ENCODE assay signal across 23 cellular contexts in the genomic region with DNA sequence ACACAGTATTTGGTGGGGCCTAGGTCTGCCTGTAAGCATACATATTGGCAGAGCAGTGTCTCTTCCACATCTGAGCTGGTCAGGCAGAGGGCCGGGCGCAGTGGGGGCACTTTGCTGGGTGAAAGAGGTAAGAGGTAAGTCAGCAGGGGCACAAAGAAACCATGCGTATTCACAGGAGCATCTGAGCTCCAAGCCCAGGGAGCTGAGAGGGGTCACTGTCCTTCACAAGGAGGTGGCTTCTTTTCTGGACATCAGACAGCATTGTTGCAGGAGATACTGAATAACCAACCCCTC.
"Had no signal": no experiment of that assay in that cellular context is flagged by ENCODE, and none has a peak within 500 bp of the region (broad histone marks: within the 10 kb centered on the region; RNA-seq: fewer than 3 reads in every experiment).

No MANE protein-coding gene starts in this region.

- H3K27ac Mint-ChIP-seq: activated CD4-positive, alpha-beta T cell treated with anti-CD3 and anti-CD28 coated beads for 36 hours; activated naive CD8-positive, alpha-beta T cell treated with anti-CD3 and anti-CD28 coated beads, Interleukin-2, amount 10 ng/mL, durations not matched to agents 7 days and 5 days; immature natural killer cell; memory B cell; naive thymus-derived CD4-positive, alpha-beta T cell; stimulated activated memory B cell treated with anti-CD40 and anti-IgM and Interleukin-4, amounts not matched to agents 10 μg/mL and 1 μg/mL and 100 μg/mL, for 72 hours; T-helper 2 cell treated with Interferon-gamma antibody and Interleukin-4, amounts not matched to agents 5 μg/mL and 100 μg/mL, for 36 hours had no signal

- ATAC-seq: activated CD4-positive, alpha-beta T cell treated with anti-CD3 and anti-CD28 coated beads for 36 hours; body of pancreas; heart right ventricle; naive thymus-derived CD4-positive, alpha-beta T cell; right cardiac atrium had no signal

- H3K36me3 ChIP-seq: colonic mucosa, heart right ventricle had no signal

- H3K4me1 Mint-ChIP-seq: activated CD4-positive, alpha-beta T cell treated with anti-CD3 and anti-CD28 coated beads for 36 hours; activated naive CD8-positive, alpha-beta T cell treated with anti-CD3 and anti-CD28 coated beads, Interleukin-2, amount 10 ng/mL, durations not matched to agents 7 days and 5 days; memory B cell; stimulated activated memory B cell treated with anti-CD40 and anti-IgM and Interleukin-4, amounts not matched to agents 10 μg/mL and 1 μg/mL and 100 μg/mL, for 72 hours had no signal

- H3K9me3 ChIP-seq: body of pancreas, colonic mucosa, heart right ventricle, psoas muscle had no signal

- H3K4me3 ChIP-seq: body of pancreas, colonic mucosa, heart right ventricle, psoas muscle, SK-N-MC had no signal

- H3K27ac ChIP-seq: body of pancreas, colonic mucosa, heart right ventricle, psoas muscle, SK-N-MC had no signal

- FAIRE-seq: endometrium, frontal cortex, TTC549 had no signal

- H3K27me3 Mint-ChIP-seq: activated naive CD8-positive, alpha-beta T cell treated with anti-CD3 and anti-CD28 coated beads, Interleukin-2, amount 10 ng/mL, durations not matched to agents 7 days and 5 days; stimulated activated memory B cell treated with anti-CD40 and anti-IgM and Interleukin-4, amounts not matched to agents 10 μg/mL and 1 μg/mL and 100 μg/mL, for 72 hours had no signal

- DNase-seq: activated CD4-positive, alpha-beta T cell treated with anti-CD3 and anti-CD28 coated beads for 36 hours; activated CD4-positive, alpha-beta T cell treated with anti-CD3 and anti-CD28 coated beads, Interleukin-2, amount 50 U/mL, for 48 hours; activated naive CD4-positive, alpha-beta T cell; activated naive CD8-positive, alpha-beta T cell treated with anti-CD3 and anti-CD28 coated beads, Interleukin-2, amount 10 ng/mL, durations not matched to agents 7 days and 5 days; amygdala; body of pancreas; central memory CD4-positive, alpha-beta T cell; colonic mucosa; erythroblast; heart right ventricle; immature natural killer cell; naive thymus-derived CD4-positive, alpha-beta T cell; occipital lobe; psoas muscle; right cardiac atrium; stimulated activated CD4-positive, alpha-beta T cell treated with anti-CD3 and anti-CD28 coated beads, Interleukin-4, amount 100 ng/mL, for 4 hours had no signal

- H3K27me3 ChIP-seq: body of pancreas, colonic mucosa, heart right ventricle had no signal

- H3K36me3 Mint-ChIP-seq: activated naive CD8-positive, alpha-beta T cell treated with anti-CD3 and anti-CD28 coated beads, Interleukin-2, amount 10 ng/mL, durations not matched to agents 7 days and 5 days; memory B cell; naive thymus-derived CD4-positive, alpha-beta T cell; stimulated activated memory B cell treated with anti-CD40 and anti-IgM and Interleukin-4, amounts not matched to agents 10 μg/mL and 1 μg/mL and 100 μg/mL, for 72 hours had no signal

- H3K4me3 Mint-ChIP-seq: activated CD4-positive, alpha-beta T cell treated with anti-CD3 and anti-CD28 coated beads for 36 hours; activated naive CD8-positive, alpha-beta T cell treated with anti-CD3 and anti-CD28 coated beads, Interleukin-2, amount 10 ng/mL, durations not matched to agents 7 days and 5 days; immature natural killer cell; memory B cell; naive thymus-derived CD4-positive, alpha-beta T cell; stimulated activated memory B cell treated with anti-CD40 and anti-IgM and Interleukin-4, amounts not matched to agents 10 μg/mL and 1 μg/mL and 100 μg/mL, for 72 hours; T-helper 2 cell treated with Interferon-gamma antibody and Interleukin-4, amounts not matched to agents 5 μg/mL and 100 μg/mL, for 36 hours had no signal

- H3K4me1 ChIP-seq: colonic mucosa had no signal

- H3K9me3 Mint-ChIP-seq: activated naive CD8-positive, alpha-beta T cell treated with anti-CD3 and anti-CD28 coated beads, Interleukin-2, amount 10 ng/mL, durations not matched to agents 7 days and 5 days; memory B cell; naive thymus-derived CD4-positive, alpha-beta T cell; stimulated activated memory B cell treated with anti-CD40 and anti-IgM and Interleukin-4, amounts not matched to agents 10 μg/mL and 1 μg/mL and 100 μg/mL, for 72 hours; T-helper 2 cell treated with Interferon-gamma antibody and Interleukin-4, amounts not matched to agents 5 μg/mL and 100 μg/mL, for 36 hours had no signal
